Comparison of ENCODE assay signal across 24 cellular contexts in genomic region chrX:16202943-16203342, GRCh38. TPM values are rescaled to one million over a fixed set of nuclear protein-coding genes. Genes with fewer than 3 reads are reported as not detected.
"Had no signal": no experiment of that assay in that cellular context is flagged by ENCODE, and none has a peak within 500 bp of the region (broad histone marks: within the 10 kb centered on the region; RNA-seq: fewer than 3 reads in every experiment).

No MANE protein-coding gene starts in this region.

- H3K9me3 ChIP-seq: esophagus squamous epithelium, heart right ventricle, left ventricle myocardium inferior, testis, transverse colon had no signal

- H3K4me3 Mint-ChIP-seq: activated B cell treated with CpG ODN at 0.5 μM for 24 hours; activated CD8-positive, alpha-beta T cell treated with anti-CD3 and anti-CD28 coated beads for 36 hours; activated naive CD8-positive, alpha-beta T cell; activated T-cell treated with anti-CD3 and anti-CD28 coated beads, Interleukin-2, amount 50 U/mL, for 72 hours; naive B cell; T-helper 2 cell treated with Interferon-gamma antibody and Interleukin-4, amounts not matched to agents 5 μg/mL and 100 μg/mL, for 36 hours had no signal

- H3K27ac Mint-ChIP-seq: activated B cell treated with CpG ODN at 0.5 μM for 24 hours; activated CD8-positive, alpha-beta T cell treated with anti-CD3 and anti-CD28 coated beads for 36 hours; activated naive CD8-positive, alpha-beta T cell; activated T-cell treated with anti-CD3 and anti-CD28 coated beads, Interleukin-2, amount 50 U/mL, for 72 hours; naive B cell; T-helper 2 cell treated with Interferon-gamma antibody and Interleukin-4, amounts not matched to agents 5 μg/mL and 100 μg/mL, for 36 hours had no signal

- H3K27me3 ChIP-seq: esophagus squamous epithelium, testis, transverse colon had no signal

- H3K4me1 ChIP-seq: esophagus squamous epithelium, heart right ventricle, left ventricle myocardium inferior, testis, transverse colon had no signal

- H3K4me1 Mint-ChIP-seq: activated B cell treated with CpG ODN at 0.5 μM for 24 hours, naive B cell had no signal

- H3K36me3 ChIP-seq: esophagus squamous epithelium, heart right ventricle, left ventricle myocardium inferior, transverse colon had no signal

- H3K36me3 Mint-ChIP-seq: naive B cell had no signal

- H3K9me3 Mint-ChIP-seq: activated B cell treated with CpG ODN at 0.5 μM for 24 hours; activated CD8-positive, alpha-beta T cell treated with anti-CD3 and anti-CD28 coated beads for 36 hours; T-helper 2 cell treated with Interferon-gamma antibody and Interleukin-4, amounts not matched to agents 5 μg/mL and 100 μg/mL, for 36 hours had no signal

- H3K4me3 ChIP-seq: esophagus squamous epithelium, heart right ventricle, left ventricle myocardium inferior, testis, transverse colon had no signal

- ATAC-seq: activated CD8-positive, alpha-beta T cell treated with anti-CD3 and anti-CD28 coated beads for 36 hours; activated T-cell treated with anti-CD3 and anti-CD28 coated beads, Interleukin-2, amount 50 U/mL, for 72 hours; heart right ventricle; right cardiac atrium; stimulated activated naive CD8-positive, alpha-beta T cell treated with anti-CD3 and anti-CD28 coated beads, Interleukin-15, Interleukin-2, amounts not matched to agents 100 U/mL and 50 U/mL, for 24 hours had no signal

- DNase-seq: activated B cell treated with CpG ODN at 0.5 μM for 24 hours; activated CD4-positive, alpha-beta T cell treated with anti-CD3 and anti-CD28 coated beads, Interleukin-2, amount 50 U/mL, for 1 hour; activated CD8-positive, alpha-beta T cell treated with anti-CD3 and anti-CD28 coated beads for 36 hours; activated effector memory CD4-positive, alpha-beta T cell treated with Interleukin-2 at 50 U/mL for 16 hours; activated naive CD4-positive, alpha-beta T cell treated with Interleukin-2 at 50 U/mL for 16 hours; activated T-cell treated with anti-CD3 and anti-CD28 coated beads, Interleukin-2, amount 50 U/mL, for 72 hours; anterior cingulate cortex; dermis blood vessel endothelial cell; effector CD4-positive, alpha-beta T cell; esophagus squamous epithelium; foreskin melanocyte; heart right ventricle; kidney glomerular epithelial cell; left ventricle myocardium inferior; naive B cell; nucleus accumbens; right cardiac atrium; stimulated activated CD4-positive, alpha-beta T cell treated with anti-CD3 and anti-CD28 coated beads, Interleukin-4, amount 100 ng/mL, for 1 hour; stimulated activated naive CD8-positive, alpha-beta T cell treated with anti-CD3 and anti-CD28 coated beads, Interleukin-15, Interleukin-2, amounts not matched to agents 100 U/mL and 50 U/mL, for 24 hours; testis; transverse colon had no signal

RNA-seq across cellular contexts. Expression of gene MAGEB17, which starts 35.7 kb away (rescaled TPM):
- total RNA-seq: activated B cell treated with CpG ODN at 0.5 μM for 24 hours; activated CD8-positive, alpha-beta T cell treated with anti-CD3 and anti-CD28 coated beads for 36 hours; activated T-cell treated with anti-CD3 and anti-CD28 coated beads, Interleukin-2, amount 50 U/mL, for 72 hours; dermis blood vessel endothelial cell; esophagus squamous epithelium; left ventricle myocardium inferior; lung microvascular endothelial cell; right cardiac atrium had no signal
